Comparison of ENCODE assay signal across 9 cellular contexts in genomic region chr5:86917117-86917579, GRCh38.
DNase-seq lines count a peak whose midpoint lies in the region; ATAC-seq, FAIRE-seq and TF ChIP-seq lines count a peak whose summit lies in the region.
"Had no signal": no experiment of that assay in that cellular context is flagged by ENCODE, and none has a peak within 500 bp of the region (broad histone marks: within the 10 kb centered on the region; RNA-seq: fewer than 3 reads in every experiment).

No MANE protein-coding gene starts in this region.

- no peaks in the 10 kb centered on the region for H3K79me2 ChIP-seq in mammary epithelial cell (ENCODE audit: insufficient read depth, low read length)

- H3K27ac ChIP-seq in mammary epithelial cell (ENCODE audit: insufficient read depth, low read depth, low read length), result no peak overlapping the region
- no peak overlapping the region for H3K27ac ChIP-seq in psoas muscle
- H3K27ac ChIP-seq: body of pancreas had no signal

- no peak overlapping the region for H3K27ac Mint-ChIP-seq in T-helper 17 cell

- in situ Hi-C loops in mammary epithelial cell (cut with MboI; ENCODE audit: low sequenced_read_pairs in 2 of 2), result no loop called here

- DNase-seq in H54 (ENCODE audit: insufficient read length, low spot score) (no peak), NCI-H460 (ENCODE audit: extremely low read depth, low read depth) (peak; percentile 42), mammary epithelial cell (peak; percentile 6), mucosa of gallbladder (ENCODE audit: low spot score) (peak; percentile 10), NCI-H146 treated with DMSO at 0.1 percent for 48 hours (lab: John Stamatoyannopoulos, UW; ENCODE audit: unreplicated experiment) (no peak), psoas muscle (no peak), T-helper 17 cell (no peak)
- DNase-seq: body of pancreas, MG63 had no signal

- H3K27me3 Mint-ChIP-seq in T-helper 17 cell, result no peaks in the 10 kb centered on the region

- intact Hi-C loops in mammary epithelial cell (cut with micrococcal nuclease), result no loop called here
- intact Hi-C loops in psoas muscle (cut with DNase I), result no loop called here

- H3K4me3 ChIP-seq in mammary epithelial cell (replicated peaks in 1 of 3; ENCODE audit: insufficient read depth in 1 of 3, low read depth in 2 of 3, low read length in 3 of 3) (no peak overlapping the region), psoas muscle (no peak overlapping the region)
- H3K4me3 ChIP-seq: body of pancreas, MG63 had no signal

- H3K4me3 Mint-ChIP-seq in T-helper 17 cell, result no peak overlapping the region

- TF ChIP-seq CTCF in mammary epithelial cell (conservative IDR thresholded peaks at IDR 0.05 in 1 of 2, IDR thresholded peaks at IDR 0.05 in 1 of 2; ENCODE audit: extremely low read depth in 1 of 2, insufficient read depth in 1 of 2, low read depth in 1 of 2, low read length in 2 of 2) (no peak), psoas muscle (IDR thresholded peaks at IDR 0.05) (no peak)

- WGBS in mammary epithelial cell (ENCODE audit: low coverage, missing lambda C conversion rate), result 0% methylated on average over 2 of the region's 2 CpGs
- 3 to 12% (median 11%) methylated on average over 2 of the region's 2 CpGs for WGBS in psoas muscle, 3 donors

- H3K9me3 ChIP-seq in mammary epithelial cell (replicated peaks; ENCODE audit: insufficient read depth, low read length) (no peaks in the 10 kb centered on the region), psoas muscle (no peaks in the 10 kb centered on the region), T-helper 17 cell (ENCODE audit: control insufficient read depth, low read length, poor library complexity, severe bottlenecking) (no peaks in the 10 kb centered on the region)
- H3K9me3 ChIP-seq: body of pancreas, MG63 had no signal

- H4K20me1 ChIP-seq in mammary epithelial cell (ENCODE audit: insufficient read depth, low read length), result no peaks in the 10 kb centered on the region

- H3K4me1 ChIP-seq in mammary epithelial cell (ENCODE audit: insufficient read depth, low read length), result no peaks in the 10 kb centered on the region
- no peaks in the 10 kb centered on the region for H3K4me1 ChIP-seq in psoas muscle
- H3K4me1 ChIP-seq: body of pancreas had no signal

- H3K36me3 ChIP-seq in mammary epithelial cell (ENCODE audit: insufficient read depth, low read length) (no peaks in the 10 kb centered on the region), psoas muscle (ENCODE audit: insufficient read depth in 1 of 2, low read depth in 1 of 2) (no peaks in the 10 kb centered on the region)
- H3K36me3 ChIP-seq: MG63 had no signal

- no peak overlapping the region for H3K4me2 ChIP-seq in mammary epithelial cell (ENCODE audit: insufficient read depth, low read depth, low read length)

- peak; percentile 43 for FAIRE-seq in H54 (lab: Jason Lieb, UNC)

- ATAC-seq in psoas muscle (no peak), T-helper 17 cell (no peak)
- ATAC-seq: body of pancreas had no signal

- H3K36me3 Mint-ChIP-seq in T-helper 17 cell (ENCODE audit: low read depth), result no peaks in the 10 kb centered on the region

- no peaks in the 10 kb centered on the region for H3K27me3 ChIP-seq in mammary epithelial cell (ENCODE audit: insufficient read depth, low read length)
- H3K27me3 ChIP-seq in psoas muscle (ENCODE audit: insufficient read depth in 3 of 3, low read length in 2 of 3), result no peaks in the 10 kb centered on the region
- H3K27me3 ChIP-seq: body of pancreas, MG63 had no signal

- CTCF ChIA-PET in mammary epithelial cell (lab: Charles Lee; ENCODE audit: low non-redundant PET), result no interaction called here

- no peak overlapping the region for H2AFZ ChIP-seq in mammary epithelial cell (ENCODE audit: low read depth, low read length)

- BruUV-seq in mammary epithelial cell (replicated peaks; lab: Mats Ljungman, UMichigan), result no TSS peak

- no peak overlapping the region for H3K9ac ChIP-seq in mammary epithelial cell (ENCODE audit: insufficient read depth, low read length)

- H3K4me1 Mint-ChIP-seq in T-helper 17 cell, result peaks cover 3% of the 10 kb centered on the region

- dilution Hi-C loops in mammary epithelial cell (cut with HindIII; ENCODE audit: low sequenced_read_pairs), result no loop called here

- TF ChIP-seq POLR2A in H54 (IDR thresholded peaks at IDR 0.05; ENCODE audit: low read depth, low read length), result no peak

Comparison
In these comparisons a context has a peak if more than half of its experiments do, and no peak if none do; other contexts are left out.
1. DNase-seq: peak in NCI-H460 (single experiment), mammary epithelial cell (single experiment) and mucosa of gallbladder (single experiment); none in H54 (single experiment), NCI-H146 treated with DMSO at 0.1 percent for 48 hours (single experiment), psoas muscle (0 of 2) and T-helper 17 cell (0 of 3).